In the genomic region with DNA sequence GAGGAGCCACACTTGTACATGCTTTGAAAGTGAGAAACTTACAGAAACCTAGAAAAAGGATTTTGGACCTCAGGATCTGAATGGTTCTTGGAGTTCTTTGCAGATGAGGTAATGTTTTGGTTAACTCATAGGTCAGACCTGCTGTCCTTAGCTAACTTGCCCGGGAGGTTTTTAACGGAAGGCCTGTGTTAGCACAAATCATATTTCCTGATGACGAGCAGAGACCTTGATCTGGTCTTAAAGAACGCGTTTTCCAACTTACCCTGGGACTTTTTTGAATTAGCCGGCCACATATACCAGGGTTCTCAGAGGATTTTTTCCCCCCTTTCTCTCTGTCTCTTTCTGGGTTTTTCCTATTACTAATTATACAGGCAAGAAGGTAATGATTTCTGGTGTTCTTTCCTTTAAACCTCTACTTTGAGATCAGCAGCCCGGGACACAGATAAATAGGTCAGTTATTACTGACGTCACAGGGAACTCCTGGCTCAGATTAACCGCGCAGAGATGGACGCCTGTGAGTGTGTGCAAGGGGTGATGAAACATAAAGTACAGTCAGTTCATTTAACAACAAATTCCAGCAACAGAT, we compare ENCODE assay signal across 1 cellular context.
TF ChIP-seq lines count a peak whose summit lies in the region.

No MANE protein-coding gene starts in this region.

TF ChIP-seq in HepG2, 621 proteins besides CTCF, POLR2A, EP300 and RAD21 (continued from another document and continues in another):
- TF ChIP-seq SOX13 (IDR thresholded peaks at IDR 0.05) (no peak), SOX13 (CRISPR knock-in tag; conservative IDR thresholded peaks at IDR 0.05 in 1 of 2, IDR thresholded peaks at IDR 0.05 in 1 of 2) (peak in 1 of 2 experiments; percentile 44; a peak in 2 of 4 replicates), ZNF644 (CRISPR knock-in tag; IDR thresholded peaks at IDR 0.05; ENCODE audit: low read depth) (no peak), ZNF10 (CRISPR knock-in tag; IDR thresholded peaks at IDR 0.05; ENCODE audit: borderline replicate concordance, low read depth) (no peak), MYNN (CRISPR knock-in tag; IDR thresholded peaks at IDR 0.05; ENCODE audit: low read depth) (no peak), ZNF510 (CRISPR knock-in tag; IDR thresholded peaks at IDR 0.05; ENCODE audit: low read depth) (no peak), TAF15 (IDR thresholded peaks at IDR 0.05; ENCODE audit: low read depth, low read length, poor library complexity, severe bottlenecking) (no peak), ZNF572 (CRISPR knock-in tag; IDR thresholded peaks at IDR 0.05) (no peak), ZFY (CRISPR knock-in tag; IDR thresholded peaks at IDR 0.05) (peak; percentile 40), HHEX (CRISPR knock-in tag; IDR thresholded peaks at IDR 0.05) (no peak), ZKSCAN8 (CRISPR knock-in tag; IDR thresholded peaks at IDR 0.05; ENCODE audit: borderline replicate concordance) (peak; percentile 37; the same call in 1 of the 2 replicates), SNAPC2 (CRISPR knock-in tag; IDR thresholded peaks at IDR 0.05) (no peak), ZNF552 (CRISPR knock-in tag; IDR thresholded peaks at IDR 0.05; ENCODE audit: borderline replicate concordance) (no peak), ZNF546 (CRISPR knock-in tag; conservative IDR thresholded peaks at IDR 0.05) (no peak), RBFOX2 (IDR thresholded peaks at IDR 0.05; ENCODE audit: low read depth, low read length) (no peak), ZNF782 (CRISPR knock-in tag; IDR thresholded peaks at IDR 0.05; ENCODE audit: borderline replicate concordance) (no peak), MEIS2 (CRISPR knock-in tag; IDR thresholded peaks at IDR 0.05) (no peak), XBP1 (CRISPR knock-in tag; IDR thresholded peaks at IDR 0.05) (no peak), ZNF607 (CRISPR knock-in tag; IDR thresholded peaks at IDR 0.05; ENCODE audit: borderline replicate concordance) (0 out of 2 replicates have a peak, but pooled peaks have one; percentile 13), ZNF207 (IDR thresholded peaks at IDR 0.05; ENCODE audit: borderline replicate concordance) (no peak), NBN (conservative IDR thresholded peaks at IDR 0.05) (no peak), ZIK1 (CRISPR knock-in tag; IDR thresholded peaks at IDR 0.05; ENCODE audit: borderline replicate concordance, low read depth) (no peak), ZNF761 (CRISPR knock-in tag; conservative IDR thresholded peaks at IDR 0.05) (no peak), STAT5B (CRISPR knock-in tag; IDR thresholded peaks at IDR 0.05) (no peak), XRCC5 (optimal IDR thresholded peaks at IDR 0.05; ENCODE audit: low read length) (no peak), MBNL3 (CRISPR knock-in tag; conservative IDR thresholded peaks at IDR 0.05) (no peak), PCBP2 (optimal IDR thresholded peaks at IDR 0.05; ENCODE audit: low read depth, low read length, poor library complexity, severe bottlenecking) (no peak), KMT2A (CRISPR knock-in tag; IDR thresholded peaks at IDR 0.05) (no peak), HDAC2 (CRISPR knock-in tag; IDR thresholded peaks at IDR 0.05) (peak; percentile 41; the same call in 1 of the 2 replicates), PRPF4 (IDR thresholded peaks at IDR 0.05; ENCODE audit: low read depth, low read length, poor library complexity, severe bottlenecking) (no peak), RNF2 (conservative IDR thresholded peaks at IDR 0.05; ENCODE audit: low read depth) (no peak), ZNF567 (CRISPR knock-in tag; IDR thresholded peaks at IDR 0.05; ENCODE audit: borderline replicate concordance) (no peak), RXRA (CRISPR knock-in tag; IDR thresholded peaks at IDR 0.05) (no peak; the same call in 1 of the 2 replicates), DR1 (CRISPR knock-in tag; IDR thresholded peaks at IDR 0.05) (no peak), ZNF3 (CRISPR knock-in tag; IDR thresholded peaks at IDR 0.05) (no peak), FOXA1 (IDR thresholded peaks at IDR 0.05) (no peak), FOXA1 (CRISPR knock-in tag; IDR thresholded peaks at IDR 0.05) (no peak), ZNF589 (CRISPR knock-in tag; conservative IDR thresholded peaks at IDR 0.05) (no peak), KDM6A (CRISPR knock-in tag; IDR thresholded peaks at IDR 0.05; ENCODE audit: low read depth) (no peak), NFYC (CRISPR knock-in tag; IDR thresholded peaks at IDR 0.05) (no peak), KDM1A (CRISPR knock-in tag; IDR thresholded peaks at IDR 0.05) (no peak), ZNF496 (CRISPR knock-in tag; IDR thresholded peaks at IDR 0.05; ENCODE audit: insufficient replicate concordance) (no peak), NFIB (CRISPR knock-in tag; IDR thresholded peaks at IDR 0.05; ENCODE audit: borderline replicate concordance) (no peak), ZNF616 (CRISPR knock-in tag; IDR thresholded peaks at IDR 0.05; ENCODE audit: low read depth) (no peak)
- TF ChIP-seq, protein P1, sequence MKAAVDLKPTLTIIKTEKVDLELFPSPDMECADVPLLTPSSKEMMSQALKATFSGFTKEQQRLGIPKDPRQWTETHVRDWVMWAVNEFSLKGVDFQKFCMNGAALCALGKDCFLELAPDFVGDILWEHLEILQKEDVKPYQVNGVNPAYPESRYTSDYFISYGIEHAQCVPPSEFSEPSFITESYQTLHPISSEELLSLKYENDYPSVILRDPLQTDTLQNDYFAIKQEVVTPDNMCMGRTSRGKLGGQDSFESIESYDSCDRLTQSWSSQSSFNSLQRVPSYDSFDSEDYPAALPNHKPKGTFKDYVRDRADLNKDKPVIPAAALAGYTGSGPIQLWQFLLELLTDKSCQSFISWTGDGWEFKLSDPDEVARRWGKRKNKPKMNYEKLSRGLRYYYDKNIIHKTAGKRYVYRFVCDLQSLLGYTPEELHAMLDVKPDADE (CRISPR knock-in tag; IDR thresholded peaks at IDR 0.05): no peak
- TF ChIP-seq, protein P2, sequence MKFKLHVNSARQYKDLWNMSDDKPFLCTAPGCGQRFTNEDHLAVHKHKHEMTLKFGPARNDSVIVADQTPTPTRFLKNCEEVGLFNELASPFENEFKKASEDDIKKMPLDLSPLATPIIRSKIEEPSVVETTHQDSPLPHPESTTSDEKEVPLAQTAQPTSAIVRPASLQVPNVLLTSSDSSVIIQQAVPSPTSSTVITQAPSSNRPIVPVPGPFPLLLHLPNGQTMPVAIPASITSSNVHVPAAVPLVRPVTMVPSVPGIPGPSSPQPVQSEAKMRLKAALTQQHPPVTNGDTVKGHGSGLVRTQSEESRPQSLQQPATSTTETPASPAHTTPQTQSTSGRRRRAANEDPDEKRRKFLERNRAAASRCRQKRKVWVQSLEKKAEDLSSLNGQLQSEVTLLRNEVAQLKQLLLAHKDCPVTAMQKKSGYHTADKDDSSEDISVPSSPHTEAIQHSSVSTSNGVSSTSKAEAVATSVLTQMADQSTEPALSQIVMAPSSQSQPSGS (CRISPR knock-in tag; IDR thresholded peaks at IDR 0.05): peak; percentile 98
- TF ChIP-seq, protein P3, sequence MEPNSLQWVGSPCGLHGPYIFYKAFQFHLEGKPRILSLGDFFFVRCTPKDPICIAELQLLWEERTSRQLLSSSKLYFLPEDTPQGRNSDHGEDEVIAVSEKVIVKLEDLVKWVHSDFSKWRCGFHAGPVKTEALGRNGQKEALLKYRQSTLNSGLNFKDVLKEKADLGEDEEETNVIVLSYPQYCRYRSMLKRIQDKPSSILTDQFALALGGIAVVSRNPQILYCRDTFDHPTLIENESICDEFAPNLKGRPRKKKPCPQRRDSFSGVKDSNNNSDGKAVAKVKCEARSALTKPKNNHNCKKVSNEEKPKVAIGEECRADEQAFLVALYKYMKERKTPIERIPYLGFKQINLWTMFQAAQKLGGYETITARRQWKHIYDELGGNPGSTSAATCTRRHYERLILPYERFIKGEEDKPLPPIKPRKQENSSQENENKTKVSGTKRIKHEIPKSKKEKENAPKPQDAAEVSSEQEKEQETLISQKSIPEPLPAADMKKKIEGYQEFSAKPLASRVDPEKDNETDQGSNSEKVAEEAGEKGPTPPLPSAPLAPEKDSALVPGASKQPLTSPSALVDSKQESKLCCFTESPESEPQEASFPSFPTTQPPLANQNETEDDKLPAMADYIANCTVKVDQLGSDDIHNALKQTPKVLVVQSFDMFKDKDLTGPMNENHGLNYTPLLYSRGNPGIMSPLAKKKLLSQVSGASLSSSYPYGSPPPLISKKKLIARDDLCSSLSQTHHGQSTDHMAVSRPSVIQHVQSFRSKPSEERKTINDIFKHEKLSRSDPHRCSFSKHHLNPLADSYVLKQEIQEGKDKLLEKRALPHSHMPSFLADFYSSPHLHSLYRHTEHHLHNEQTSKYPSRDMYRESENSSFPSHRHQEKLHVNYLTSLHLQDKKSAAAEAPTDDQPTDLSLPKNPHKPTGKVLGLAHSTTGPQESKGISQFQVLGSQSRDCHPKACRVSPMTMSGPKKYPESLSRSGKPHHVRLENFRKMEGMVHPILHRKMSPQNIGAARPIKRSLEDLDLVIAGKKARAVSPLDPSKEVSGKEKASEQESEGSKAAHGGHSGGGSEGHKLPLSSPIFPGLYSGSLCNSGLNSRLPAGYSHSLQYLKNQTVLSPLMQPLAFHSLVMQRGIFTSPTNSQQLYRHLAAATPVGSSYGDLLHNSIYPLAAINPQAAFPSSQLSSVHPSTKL (CRISPR knock-in tag; IDR thresholded peaks at IDR 0.05): peak; percentile 78
- TF ChIP-seq, protein P4, sequence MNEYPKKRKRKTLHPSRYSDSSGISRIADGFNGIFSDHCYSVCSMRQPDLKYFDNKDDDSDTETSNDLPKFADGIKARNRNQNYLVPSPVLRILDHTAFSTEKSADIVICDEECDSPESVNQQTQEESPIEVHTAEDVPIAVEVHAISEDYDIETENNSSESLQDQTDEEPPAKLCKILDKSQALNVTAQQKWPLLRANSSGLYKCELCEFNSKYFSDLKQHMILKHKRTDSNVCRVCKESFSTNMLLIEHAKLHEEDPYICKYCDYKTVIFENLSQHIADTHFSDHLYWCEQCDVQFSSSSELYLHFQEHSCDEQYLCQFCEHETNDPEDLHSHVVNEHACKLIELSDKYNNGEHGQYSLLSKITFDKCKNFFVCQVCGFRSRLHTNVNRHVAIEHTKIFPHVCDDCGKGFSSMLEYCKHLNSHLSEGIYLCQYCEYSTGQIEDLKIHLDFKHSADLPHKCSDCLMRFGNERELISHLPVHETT (CRISPR knock-in tag; conservative IDR thresholded peaks at IDR 0.05): no peak
- TF ChIP-seq, protein P5, sequence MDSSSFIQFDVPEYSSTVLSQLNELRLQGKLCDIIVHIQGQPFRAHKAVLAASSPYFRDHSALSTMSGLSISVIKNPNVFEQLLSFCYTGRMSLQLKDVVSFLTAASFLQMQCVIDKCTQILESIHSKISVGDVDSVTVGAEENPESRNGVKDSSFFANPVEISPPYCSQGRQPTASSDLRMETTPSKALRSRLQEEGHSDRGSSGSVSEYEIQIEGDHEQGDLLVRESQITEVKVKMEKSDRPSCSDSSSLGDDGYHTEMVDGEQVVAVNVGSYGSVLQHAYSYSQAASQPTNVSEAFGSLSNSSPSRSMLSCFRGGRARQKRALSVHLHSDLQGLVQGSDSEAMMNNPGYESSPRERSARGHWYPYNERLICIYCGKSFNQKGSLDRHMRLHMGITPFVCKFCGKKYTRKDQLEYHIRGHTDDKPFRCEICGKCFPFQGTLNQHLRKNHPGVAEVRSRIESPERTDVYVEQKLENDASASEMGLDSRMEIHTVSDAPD (CRISPR knock-in tag; IDR thresholded peaks at IDR 0.05): no peak
- TF ChIP-seq, protein P6, sequence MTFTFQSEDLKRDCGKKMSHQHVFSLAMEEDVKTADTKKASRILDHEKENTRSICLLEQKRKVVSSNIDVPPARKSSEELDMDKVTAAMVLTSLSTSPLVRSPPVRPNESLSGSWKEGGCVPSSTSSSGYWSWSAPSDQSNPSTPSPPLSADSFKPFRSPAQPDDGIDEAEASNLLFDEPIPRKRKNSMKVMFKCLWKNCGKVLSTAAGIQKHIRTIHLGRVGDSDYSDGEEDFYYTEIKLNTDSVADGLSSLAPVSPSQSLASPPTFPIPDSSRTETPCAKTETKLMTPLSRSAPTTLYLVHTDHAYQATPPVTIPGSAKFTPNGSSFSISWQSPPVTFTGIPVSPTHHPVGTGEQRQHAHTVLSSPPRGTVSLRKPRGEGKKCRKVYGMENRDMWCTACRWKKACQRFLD (CRISPR knock-in tag; IDR thresholded peaks at IDR 0.05; ENCODE audit: borderline replicate concordance): no peak
- TF ChIP-seq, protein P7, sequence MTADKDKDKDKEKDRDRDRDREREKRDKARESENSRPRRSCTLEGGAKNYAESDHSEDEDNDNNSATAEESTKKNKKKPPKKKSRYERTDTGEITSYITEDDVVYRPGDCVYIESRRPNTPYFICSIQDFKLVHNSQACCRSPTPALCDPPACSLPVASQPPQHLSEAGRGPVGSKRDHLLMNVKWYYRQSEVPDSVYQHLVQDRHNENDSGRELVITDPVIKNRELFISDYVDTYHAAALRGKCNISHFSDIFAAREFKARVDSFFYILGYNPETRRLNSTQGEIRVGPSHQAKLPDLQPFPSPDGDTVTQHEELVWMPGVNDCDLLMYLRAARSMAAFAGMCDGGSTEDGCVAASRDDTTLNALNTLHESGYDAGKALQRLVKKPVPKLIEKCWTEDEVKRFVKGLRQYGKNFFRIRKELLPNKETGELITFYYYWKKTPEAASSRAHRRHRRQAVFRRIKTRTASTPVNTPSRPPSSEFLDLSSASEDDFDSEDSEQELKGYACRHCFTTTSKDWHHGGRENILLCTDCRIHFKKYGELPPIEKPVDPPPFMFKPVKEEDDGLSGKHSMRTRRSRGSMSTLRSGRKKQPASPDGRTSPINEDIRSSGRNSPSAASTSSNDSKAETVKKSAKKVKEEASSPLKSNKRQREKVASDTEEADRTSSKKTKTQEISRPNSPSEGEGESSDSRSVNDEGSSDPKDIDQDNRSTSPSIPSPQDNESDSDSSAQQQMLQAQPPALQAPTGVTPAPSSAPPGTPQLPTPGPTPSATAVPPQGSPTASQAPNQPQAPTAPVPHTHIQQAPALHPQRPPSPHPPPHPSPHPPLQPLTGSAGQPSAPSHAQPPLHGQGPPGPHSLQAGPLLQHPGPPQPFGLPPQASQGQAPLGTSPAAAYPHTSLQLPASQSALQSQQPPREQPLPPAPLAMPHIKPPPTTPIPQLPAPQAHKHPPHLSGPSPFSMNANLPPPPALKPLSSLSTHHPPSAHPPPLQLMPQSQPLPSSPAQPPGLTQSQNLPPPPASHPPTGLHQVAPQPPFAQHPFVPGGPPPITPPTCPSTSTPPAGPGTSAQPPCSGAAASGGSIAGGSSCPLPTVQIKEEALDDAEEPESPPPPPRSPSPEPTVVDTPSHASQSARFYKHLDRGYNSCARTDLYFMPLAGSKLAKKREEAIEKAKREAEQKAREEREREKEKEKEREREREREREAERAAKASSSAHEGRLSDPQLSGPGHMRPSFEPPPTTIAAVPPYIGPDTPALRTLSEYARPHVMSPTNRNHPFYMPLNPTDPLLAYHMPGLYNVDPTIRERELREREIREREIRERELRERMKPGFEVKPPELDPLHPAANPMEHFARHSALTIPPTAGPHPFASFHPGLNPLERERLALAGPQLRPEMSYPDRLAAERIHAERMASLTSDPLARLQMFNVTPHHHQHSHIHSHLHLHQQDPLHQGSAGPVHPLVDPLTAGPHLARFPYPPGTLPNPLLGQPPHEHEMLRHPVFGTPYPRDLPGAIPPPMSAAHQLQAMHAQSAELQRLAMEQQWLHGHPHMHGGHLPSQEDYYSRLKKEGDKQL (CRISPR knock-in tag; IDR thresholded peaks at IDR 0.05; ENCODE audit: low read depth): 0 out of 2 replicates have a peak, but pooled peaks have one; percentile 28
- TF ChIP-seq, protein P8, sequence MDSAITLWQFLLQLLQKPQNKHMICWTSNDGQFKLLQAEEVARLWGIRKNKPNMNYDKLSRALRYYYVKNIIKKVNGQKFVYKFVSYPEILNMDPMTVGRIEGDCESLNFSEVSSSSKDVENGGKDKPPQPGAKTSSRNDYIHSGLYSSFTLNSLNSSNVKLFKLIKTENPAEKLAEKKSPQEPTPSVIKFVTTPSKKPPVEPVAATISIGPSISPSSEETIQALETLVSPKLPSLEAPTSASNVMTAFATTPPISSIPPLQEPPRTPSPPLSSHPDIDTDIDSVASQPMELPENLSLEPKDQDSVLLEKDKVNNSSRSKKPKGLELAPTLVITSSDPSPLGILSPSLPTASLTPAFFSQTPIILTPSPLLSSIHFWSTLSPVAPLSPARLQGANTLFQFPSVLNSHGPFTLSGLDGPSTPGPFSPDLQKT (CRISPR knock-in tag; IDR thresholded peaks at IDR 0.05; ENCODE audit: borderline replicate concordance): no peak
